Comparison of ENCODE assay signal across 14 cellular contexts in genomic region chr7:7330997-7331396, GRCh38.
DNase-seq lines count a peak whose midpoint lies in the region; ATAC-seq and TF ChIP-seq lines count a peak whose summit lies in the region.
"Had no signal": no experiment of that assay in that cellular context is flagged by ENCODE, and none has a peak within 500 bp of the region (broad histone marks: within the 10 kb centered on the region; RNA-seq: fewer than 3 reads in every experiment).

No MANE protein-coding gene starts in this region.

- H3K27ac Mint-ChIP-seq in endodermal cell = no peak overlapping the region
- H3K27ac Mint-ChIP-seq in activated T-helper 17 cell treated with anti-CD3 and anti-CD28 coated beads, Interleukin-2, amount 50 U/mL, for 72 hours = no peak overlapping the region
- H3K27ac Mint-ChIP-seq: activated CD4-positive, alpha-beta memory T cell treated with anti-CD3 and anti-CD28 coated beads, Interleukin-2, amount 10 ng/mL, durations not matched to agents 7 days and 5 days; activated T-helper 1 cell treated with anti-CD3 and anti-CD28 coated beads, Interleukin-12 subunit alpha, Interleukin-12 subunit beta, Interleukin-2, Interleukin-4 antibody, amounts not matched to agents 30 ng/mL and 10 ng/mL and 1 ng/mL, durations not matched to agents 14 hours and 24 hours and 36 hours; B cell had no signal

- H3K9me3 Mint-ChIP-seq in endodermal cell = no peaks in the 10 kb centered on the region
- no peaks in the 10 kb centered on the region for H3K9me3 Mint-ChIP-seq in activated T-helper 17 cell treated with anti-CD3 and anti-CD28 coated beads, Interleukin-2, amount 50 U/mL, for 72 hours
- H3K9me3 Mint-ChIP-seq: activated CD4-positive, alpha-beta memory T cell treated with anti-CD3 and anti-CD28 coated beads, Interleukin-2, amount 10 ng/mL, durations not matched to agents 7 days and 5 days; activated T-helper 1 cell treated with anti-CD3 and anti-CD28 coated beads, Interleukin-12 subunit alpha, Interleukin-12 subunit beta, Interleukin-2, Interleukin-4 antibody, amounts not matched to agents 30 ng/mL and 10 ng/mL and 1 ng/mL, durations not matched to agents 14 hours and 24 hours and 36 hours had no signal

- H3K36me3 ChIP-seq in OCI-LY1 (ENCODE audit: insufficient read depth, low read length) (no peaks in the 10 kb centered on the region), endodermal cell (ENCODE audit: control insufficient read depth, insufficient read depth, low read length) (no peaks in the 10 kb centered on the region)
- no peaks in the 10 kb centered on the region for H3K36me3 ChIP-seq in effector memory CD4-positive, alpha-beta T cell (ENCODE audit: control insufficient read depth, insufficient read depth, low read length)

- no peak overlapping the region for H2AFZ ChIP-seq in OCI-LY1 (ENCODE audit: low read length)

- no peak overlapping the region for H3K4me2 ChIP-seq in OCI-LY1 (ENCODE audit: low read length)

- H3K27ac ChIP-seq in OCI-LY1 (ENCODE audit: low read depth, low read length, poor library complexity, severe bottlenecking) (no peak overlapping the region), endodermal cell (ENCODE audit: low read depth, low read length) (no peak overlapping the region)
- no peak overlapping the region for H3K27ac ChIP-seq in effector memory CD4-positive, alpha-beta T cell (ENCODE audit: insufficient read depth, low read length, poor library complexity, severe bottlenecking)
- H3K27ac ChIP-seq: SK-N-MC had no signal

- TF ChIP-seq CTCF in OCI-LY1 (IDR thresholded peaks at IDR 0.05; ENCODE audit: low read length) = peak; percentile 37; the same call in 1 of the 2 replicates
- peak; percentile 70 for TF ChIP-seq CTCF in endodermal cell (conservative IDR thresholded peaks at IDR 0.05)

- H3K9ac ChIP-seq in OCI-LY1 (ENCODE audit: low read length) (no peak overlapping the region), endodermal cell (ENCODE audit: extremely low read depth, low read length, poor library complexity, severe bottlenecking) (no peak overlapping the region)

- peaks cover 10% of the 10 kb centered on the region for H3K27me3 Mint-ChIP-seq in endodermal cell (ENCODE audit: insufficient read depth)
- H3K27me3 Mint-ChIP-seq in activated T-helper 17 cell treated with anti-CD3 and anti-CD28 coated beads, Interleukin-2, amount 50 U/mL, for 72 hours = no peaks in the 10 kb centered on the region

- no peaks in the 10 kb centered on the region for H3K9me2 ChIP-seq in OCI-LY1 (ENCODE audit: low read depth, low read length)

- H3K4me1 ChIP-seq in OCI-LY1 (ENCODE audit: insufficient read depth, low read length, severe bottlenecking) = peaks cover 14% of the 10 kb centered on the region
- no peaks in the 10 kb centered on the region for H3K4me1 ChIP-seq in endodermal cell (ENCODE audit: control insufficient read depth, insufficient read depth, low read length)
- H3K4me1 ChIP-seq in effector memory CD4-positive, alpha-beta T cell (ENCODE audit: control insufficient read depth, insufficient read depth, low read length, poor library complexity, severe bottlenecking) = no peaks in the 10 kb centered on the region

- no peaks in the 10 kb centered on the region for H3F3A ChIP-seq in OCI-LY1 (ENCODE audit: insufficient read depth, low read length)

- no peak for ATAC-seq in GM21576 (IDR thresholded peaks at IDR 0.05; ENCODE audit: unreplicated experiment)
- ATAC-seq in activated T-helper 17 cell treated with anti-CD3 and anti-CD28 coated beads, Interleukin-2, amount 50 U/mL, for 72 hours (replicated peaks) = no peak
- ATAC-seq: stimulated activated naive CD8-positive, alpha-beta T cell treated with anti-CD3 and anti-CD28 coated beads, Interleukin-15, Interleukin-2, amounts not matched to agents 100 U/mL and 50 U/mL, for 24 hours had no signal

- peak; percentile 12 for DNase-seq in AG08395 (ENCODE audit: low spot score)
- peak; percentile 15 for DNase-seq in G401 (ENCODE audit: low spot score)
- DNase-seq in endodermal cell = no peak
- DNase-seq in effector memory CD4-positive, alpha-beta T cell = no peak
- DNase-seq in HCEC 1CT = no peak
- DNase-seq: activated CD4-positive, alpha-beta memory T cell treated with anti-CD3 and anti-CD28 coated beads, Interleukin-2, amount 10 ng/mL, durations not matched to agents 7 days and 5 days; amygdala; stimulated activated naive CD8-positive, alpha-beta T cell treated with anti-CD3 and anti-CD28 coated beads, Interleukin-15, Interleukin-2, amounts not matched to agents 100 U/mL and 50 U/mL, for 24 hours had no signal

- no peaks in the 10 kb centered on the region for H3K27me3 ChIP-seq in OCI-LY1 (ENCODE audit: insufficient read depth, low read length)
- H3K27me3 ChIP-seq in endodermal cell (ENCODE audit: control insufficient read depth, insufficient read depth, low read length, poor library complexity, severe bottlenecking) = no peaks in the 10 kb centered on the region
- H3K27me3 ChIP-seq in effector memory CD4-positive, alpha-beta T cell (replicated peaks; ENCODE audit: control insufficient read depth, insufficient read depth, low read length, poor library complexity, severe bottlenecking) = no peaks in the 10 kb centered on the region

- H3K4me3 Mint-ChIP-seq in endodermal cell = no peak overlapping the region
- no peak overlapping the region for H3K4me3 Mint-ChIP-seq in activated T-helper 17 cell treated with anti-CD3 and anti-CD28 coated beads, Interleukin-2, amount 50 U/mL, for 72 hours
- H3K4me3 Mint-ChIP-seq: activated CD4-positive, alpha-beta memory T cell treated with anti-CD3 and anti-CD28 coated beads, Interleukin-2, amount 10 ng/mL, durations not matched to agents 7 days and 5 days; activated T-helper 1 cell treated with anti-CD3 and anti-CD28 coated beads, Interleukin-12 subunit alpha, Interleukin-12 subunit beta, Interleukin-2, Interleukin-4 antibody, amounts not matched to agents 30 ng/mL and 10 ng/mL and 1 ng/mL, durations not matched to agents 14 hours and 24 hours and 36 hours; B cell had no signal

- no peaks in the 10 kb centered on the region for H4K20me1 ChIP-seq in OCI-LY1 (ENCODE audit: insufficient read depth, low read length)

- WGBS in endodermal cell (ENCODE audit: insufficient coverage in 1 of 2, insufficient read length in 1 of 2), 2 experiments = 94% methylated on average over 2 of the region's 2 CpGs

- no peaks in the 10 kb centered on the region for H3K36me3 Mint-ChIP-seq in endodermal cell (ENCODE audit: low read depth)
- H3K36me3 Mint-ChIP-seq in activated T-helper 17 cell treated with anti-CD3 and anti-CD28 coated beads, Interleukin-2, amount 50 U/mL, for 72 hours (ENCODE audit: low read depth) = no peaks in the 10 kb centered on the region

- H3K9me3 ChIP-seq in OCI-LY1 (ENCODE audit: low read length) (no peaks in the 10 kb centered on the region), endodermal cell (ENCODE audit: control insufficient read depth, low read length) (no peaks in the 10 kb centered on the region)
- no peaks in the 10 kb centered on the region for H3K9me3 ChIP-seq in effector memory CD4-positive, alpha-beta T cell (ENCODE audit: control insufficient read depth, low read length)

- no peak overlapping the region for H3K4me3 ChIP-seq in OCI-LY1 (ENCODE audit: low read depth, low read length, poor library complexity, severe bottlenecking)
- H3K4me3 ChIP-seq in endodermal cell (ENCODE audit: low read length) = no peak overlapping the region
- no peak overlapping the region for H3K4me3 ChIP-seq in effector memory CD4-positive, alpha-beta T cell (ENCODE audit: insufficient read depth, low read depth, low read length, poor library complexity, severe bottlenecking)
- H3K4me3 ChIP-seq: SK-N-MC had no signal

- in situ Hi-C loops in G401 (cut with HindIII; ENCODE audit: low sequenced_read_pairs) = no loop called here

- no peaks in the 10 kb centered on the region for H3K4me1 Mint-ChIP-seq in endodermal cell
- H3K4me1 Mint-ChIP-seq in activated T-helper 17 cell treated with anti-CD3 and anti-CD28 coated beads, Interleukin-2, amount 50 U/mL, for 72 hours = peaks cover 5% of the 10 kb centered on the region
- H3K4me1 Mint-ChIP-seq: B cell had no signal

- H3K79me2 ChIP-seq in OCI-LY1 (ENCODE audit: insufficient read depth, low read length) = no peaks in the 10 kb centered on the region

Comparison
In these comparisons a context has a peak if more than half of its experiments do, and no peak if none do; other contexts are left out.
1. DNase-seq: peak in AG08395 (single experiment) and G401 (single experiment); none in endodermal cell (single experiment), effector memory CD4-positive, alpha-beta T cell (0 of 3) and HCEC 1CT (single experiment).